Comparison of ENCODE assay signal across 8 cellular contexts in genomic region chr6:35727935-35728662, GRCh38. TPM values are rescaled to one million over a fixed set of nuclear protein-coding genes. Genes with fewer than 3 reads are reported as not detected.
A peak's percentile ranks its signal among the peaks of the same experiment; 100 is the strongest.
DNase-seq lines count a peak whose midpoint lies in the region; ATAC-seq and TF ChIP-seq lines count a peak whose summit lies in the region.

No MANE protein-coding gene starts in this region.

- peak overlapping the region; percentile 67 for H3K4me3 Mint-ChIP-seq in activated CD8-positive, alpha-beta T cell treated with anti-CD3 and anti-CD28 coated beads for 36 hours

- POLR2A ChIA-PET in activated CD8-positive, alpha-beta T cell treated with anti-CD3 and anti-CD28 coated beads for 36 hours (lab: Charles Lee), result interaction anchor here (0.7 to 8.1 kb wide), 9 partner anchors 8 to 260 kb away, joined by 3 to 95 read pairs (median 4); partner anchors contain the start of genes ARMC12, FKBP5 and RPL10A

- H3K4me3 ChIP-seq in duodenal mucosa (ENCODE audit: low read depth in 1 of 2, low read length in 2 of 2), result peak overlapping the region; percentile 61 to 67
- peak overlapping the region; percentile 50 for H3K4me3 ChIP-seq in lower lobe of right lung

- ATAC-seq in GM19025 (IDR thresholded peaks at IDR 0.05; ENCODE audit: low read depth, unreplicated experiment) (peak; percentile 34), HG03442 (IDR thresholded peaks at IDR 0.05; ENCODE audit: unreplicated experiment) (peak; percentile 33), lower lobe of right lung (peak; percentile 78 to 84)
- ATAC-seq in activated CD8-positive, alpha-beta T cell treated with anti-CD3 and anti-CD28 coated beads for 36 hours, result peak; percentile 41

- TF ChIP-seq CTCF in activated CD8-positive, alpha-beta T cell treated with anti-CD3 and anti-CD28 coated beads for 36 hours (IDR thresholded peaks at IDR 0.05), result no peak
- TF ChIP-seq CTCF in lower lobe of right lung (IDR thresholded peaks at IDR 0.05), result peak; percentile 22

- H3K9me3 ChIP-seq in duodenal mucosa (ENCODE audit: control insufficient read depth in 1 of 2, low read length in 2 of 2) (no peaks in the 10 kb centered on the region), lower lobe of right lung (no peaks in the 10 kb centered on the region)

- H3K27me3 Mint-ChIP-seq in activated CD8-positive, alpha-beta T cell treated with anti-CD3 and anti-CD28 coated beads for 36 hours, result no peaks in the 10 kb centered on the region

- peaks cover 64 to 79% of the 10 kb centered on the region in 2 donors for H3K4me1 ChIP-seq in duodenal mucosa (ENCODE audit: control insufficient read depth in 1 of 2, insufficient read depth in 2 of 2, low read length in 2 of 2)
- H3K4me1 ChIP-seq in lower lobe of right lung, result peaks cover 88% of the 10 kb centered on the region

- H3K9ac ChIP-seq in duodenal mucosa (ENCODE audit: low read depth in 1 of 2, low read length in 2 of 2), result peak overlapping the region; percentile 82 to 84

- peaks cover 78% of the 10 kb centered on the region for H3K4me1 Mint-ChIP-seq in activated CD8-positive, alpha-beta T cell treated with anti-CD3 and anti-CD28 coated beads for 36 hours (ENCODE audit: low read depth)

- no peaks in the 10 kb centered on the region for H3K36me3 ChIP-seq in duodenal mucosa (ENCODE audit: control insufficient read depth in 1 of 2, insufficient read depth in 2 of 2, low read length in 2 of 2)
- no peaks in the 10 kb centered on the region for H3K36me3 ChIP-seq in lower lobe of right lung

- CTCF ChIA-PET in activated CD8-positive, alpha-beta T cell treated with anti-CD3 and anti-CD28 coated beads for 36 hours (lab: Charles Lee), result interaction anchor here (0.9 to 2.1 kb wide), 10 partner anchors 9 to 145 kb away, joined by 3 to 10 read pairs (median 4); partner anchors contain the start of gene ARMC12

- intact Hi-C loops in activated CD8-positive, alpha-beta T cell treated with anti-CD3 and anti-CD28 coated beads for 36 hours (cut with micrococcal nuclease), result loop anchor here (5.0 kb wide), 1 partner anchor 61 kb away; no protein-coding TSS in a partner anchor
- intact Hi-C loops in lower lobe of right lung (cut with DNase I), result no loop called here

- H3K36me3 Mint-ChIP-seq in activated CD8-positive, alpha-beta T cell treated with anti-CD3 and anti-CD28 coated beads for 36 hours (ENCODE audit: low read depth), result no peaks in the 10 kb centered on the region

- peak; percentile 95 for DNase-seq in AG08396 (ENCODE audit: low spot score)
- peak; percentile 20 for DNase-seq in NCI-H82 treated with DMSO at 0.1 percent for 48 hours (lab: John Stamatoyannopoulos, UW; ENCODE audit: unreplicated experiment)
- DNase-seq in activated CD8-positive, alpha-beta T cell treated with anti-CD3 and anti-CD28 coated beads for 36 hours, result peak; percentile 91
- peak; percentile 97 for DNase-seq in lower lobe of right lung
- DNase-seq in stimulated activated CD4-positive, alpha-beta T cell treated with anti-CD3 and anti-CD28 coated beads, Interleukin-4, amount 100 ng/mL, for 48 hours (ENCODE audit: low read depth in 2 of 2), result peak; percentile 65 to 82

- H3K27me3 ChIP-seq in duodenal mucosa (ENCODE audit: control insufficient read depth in 1 of 2, insufficient read depth in 2 of 2, low read length in 2 of 2), result no peaks in the 10 kb centered on the region
- H3K27me3 ChIP-seq in lower lobe of right lung (ENCODE audit: low read depth), result no peaks in the 10 kb centered on the region

- no peaks in the 10 kb centered on the region for H3K9me3 Mint-ChIP-seq in activated CD8-positive, alpha-beta T cell treated with anti-CD3 and anti-CD28 coated beads for 36 hours

- H3K27ac ChIP-seq in duodenal mucosa (ENCODE audit: low read depth, low read length) (peak overlapping the region; percentile 98), lower lobe of right lung (peak overlapping the region; percentile 98)

- H3K27ac Mint-ChIP-seq in activated CD8-positive, alpha-beta T cell treated with anti-CD3 and anti-CD28 coated beads for 36 hours, result peak overlapping the region; percentile 94

RNA-seq across cellular contexts. Expression of gene ARMC12, which starts 8.7 kb away (rescaled TPM):
- 1 to 10 TPM; 1.0 to 1.1 TPM for total RNA-seq in activated CD8-positive, alpha-beta T cell treated with anti-CD3 and anti-CD28 coated beads for 36 hours
- total RNA-seq in lower lobe of right lung, result not detected

RNA-seq across cellular contexts. Expression of gene FKBP5, which starts 39.4 kb away (rescaled TPM):
- 10 to 100 TPM; 90.6 to 93.4 TPM for total RNA-seq in activated CD8-positive, alpha-beta T cell treated with anti-CD3 and anti-CD28 coated beads for 36 hours
- 128 TPM for total RNA-seq in lower lobe of right lung

RNA-seq across cellular contexts. Expression of gene CLPSL2, which starts 48.3 kb away (rescaled TPM):
- not detected for total RNA-seq in activated CD8-positive, alpha-beta T cell treated with anti-CD3 and anti-CD28 coated beads for 36 hours
- not detected for total RNA-seq in lower lobe of right lung

RNA-seq across cellular contexts. Expression of gene CLPSL1, which starts 52.7 kb away (rescaled TPM):
- total RNA-seq in activated CD8-positive, alpha-beta T cell treated with anti-CD3 and anti-CD28 coated beads for 36 hours, result not detected
- total RNA-seq in lower lobe of right lung, result not detected

Comparison
In these comparisons a context has a peak if more than half of its experiments do, and no peak if none do; other contexts are left out.
1. Peak in every context shown above with its lines: DNase-seq, ATAC-seq, H3K4me3 ChIP-seq and H3K27ac ChIP-seq.
2. DNase-seq: peak in every context shown above with its lines; median percentile 97 in lower lobe of right lung; 95 in AG08396; 91 in activated CD8-positive, alpha-beta T cell treated with anti-CD3 and anti-CD28 coated beads for 36 hours; 74 in stimulated activated CD4-positive, alpha-beta T cell treated with anti-CD3 and anti-CD28 coated beads, Interleukin-4, amount 100 ng/mL, for 48 hours; 20 in NCI-H82 treated with DMSO at 0.1 percent for 48 hours.